ENCODE assay signal across 12 cellular contexts in the genomic region with DNA sequence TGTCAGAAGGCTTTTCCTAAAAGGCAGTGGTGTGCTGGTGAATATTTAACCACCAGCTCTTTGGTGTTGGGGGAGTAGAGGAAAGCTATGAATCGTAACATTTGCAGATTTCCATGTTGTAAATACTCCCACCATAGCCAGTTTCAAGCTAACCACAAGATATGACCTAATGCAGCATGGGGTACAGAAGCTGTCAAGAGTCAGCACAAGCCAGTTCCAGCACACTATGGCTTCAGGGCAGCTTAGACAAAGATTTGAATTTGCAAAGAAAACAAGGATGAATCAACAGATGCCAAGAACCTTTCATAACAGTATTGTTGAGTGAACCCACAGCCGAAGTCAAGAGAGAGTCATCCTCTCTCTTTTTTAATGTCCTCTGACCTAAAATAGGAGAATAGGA.
DNase-seq lines count a peak whose midpoint lies in the region; ATAC-seq and FAIRE-seq lines count a peak whose summit lies in the region.
"Had no signal": no experiment of that assay in that cellular context is flagged by ENCODE, and none has a peak within 500 bp of the region (broad histone marks: within the 10 kb centered on the region; RNA-seq: fewer than 3 reads in every experiment).

No MANE protein-coding gene starts in this region.

- no peaks in the 10 kb centered on the region for H3K36me3 Mint-ChIP-seq in stimulated activated effector memory CD8-positive, alpha-beta T cell treated with anti-CD3 and anti-CD28 coated beads, Interleukin-12 subunit alpha, Interleukin-12 subunit beta, amount 100 ng/mL, for 72 hours

- ATAC-seq in stimulated activated effector memory CD8-positive, alpha-beta T cell treated with anti-CD3 and anti-CD28 coated beads, Interleukin-12 subunit alpha, Interleukin-12 subunit beta, amount 100 ng/mL, for 72 hours: peak; percentile 88
- ATAC-seq in GM21529 (IDR thresholded peaks at IDR 0.05; ENCODE audit: unreplicated experiment): no peak
- ATAC-seq in GM21423 (IDR thresholded peaks at IDR 0.05; ENCODE audit: unreplicated experiment): no peak

- FAIRE-seq in RCC 7860 (lab: Jason Lieb, UNC): peak; percentile 95

- peak; percentile 10 for DNase-seq in SIG-M5 treated with dmso at 0.1 percent for 504 hours (lab: John Stamatoyannopoulos, UW; ENCODE audit: unreplicated experiment)
- no peak for DNase-seq in SIG-M5 (lab: John Stamatoyannopoulos, UW)
- DNase-seq in RCC 7860 (ENCODE audit: low spot score): peak; percentile 86
- DNase-seq in fibroblast of peridontal ligament (ENCODE audit: extremely low read depth): peak; percentile 80
- no peak for DNase-seq in stimulated activated effector memory CD8-positive, alpha-beta T cell treated with anti-CD3 and anti-CD28 coated beads, Interleukin-12 subunit alpha, Interleukin-12 subunit beta, amount 100 ng/mL, for 72 hours (ENCODE audit: low spot score in 2 of 2)
- DNase-seq in central memory CD4-positive, alpha-beta T cell: no peak
- DNase-seq: effector CD8-positive, alpha-beta T cell; mesendoderm; NCI-H187 treated with DMSO at 0.1 percent for 48 hours; tibial artery had no signal

- no peak overlapping the region for H3K4me3 Mint-ChIP-seq in stimulated activated effector memory CD8-positive, alpha-beta T cell treated with anti-CD3 and anti-CD28 coated beads, Interleukin-12 subunit alpha, Interleukin-12 subunit beta, amount 100 ng/mL, for 72 hours

- H3K4me1 Mint-ChIP-seq in stimulated activated effector memory CD8-positive, alpha-beta T cell treated with anti-CD3 and anti-CD28 coated beads, Interleukin-12 subunit alpha, Interleukin-12 subunit beta, amount 100 ng/mL, for 72 hours: no peaks in the 10 kb centered on the region

- no peaks in the 10 kb centered on the region for H3K9me3 Mint-ChIP-seq in stimulated activated effector memory CD8-positive, alpha-beta T cell treated with anti-CD3 and anti-CD28 coated beads, Interleukin-12 subunit alpha, Interleukin-12 subunit beta, amount 100 ng/mL, for 72 hours

- H3K27ac Mint-ChIP-seq in stimulated activated effector memory CD8-positive, alpha-beta T cell treated with anti-CD3 and anti-CD28 coated beads, Interleukin-12 subunit alpha, Interleukin-12 subunit beta, amount 100 ng/mL, for 72 hours: no peak overlapping the region

Comparison
In these comparisons a context has a peak if more than half of its experiments do, and no peak if none do; other contexts are left out.
1. DNase-seq: peak in SIG-M5 treated with dmso at 0.1 percent for 504 hours (single experiment), RCC 7860 (single experiment) and fibroblast of peridontal ligament (single experiment); none in SIG-M5 (single experiment), stimulated activated effector memory CD8-positive, alpha-beta T cell treated with anti-CD3 and anti-CD28 coated beads, Interleukin-12 subunit alpha, Interleukin-12 subunit beta, amount 100 ng/mL, for 72 hours (0 of 2) and central memory CD4-positive, alpha-beta T cell (single experiment).